ENCODE assay signal across 14 cellular contexts in genomic region chr7:152054377-152055230, GRCh38. TPM values are rescaled to one million over a fixed set of nuclear protein-coding genes. Genes with fewer than 3 reads are reported as not detected.
A peak's percentile ranks its signal among the peaks of the same experiment; 100 is the strongest.
DNase-seq lines count a peak whose midpoint lies in the region; ATAC-seq, FAIRE-seq and TF ChIP-seq lines count a peak whose summit lies in the region.
"Had no signal": no experiment of that assay in that cellular context is flagged by ENCODE, and none has a peak within 500 bp of the region (broad histone marks: within the 10 kb centered on the region; RNA-seq: fewer than 3 reads in every experiment).

No MANE protein-coding gene starts in this region.

- peaks cover 9% of the 10 kb centered on the region for H3K4me1 Mint-ChIP-seq in astrocyte (ENCODE audit: low read depth, unreplicated experiment)
- peaks cover 11% of the 10 kb centered on the region for H3K4me1 Mint-ChIP-seq in stimulated activated naive CD8-positive, alpha-beta T cell treated with anti-CD3 and anti-CD28 coated beads, Interleukin-15, amount 100 ng/mL, for 72 hours

- no peaks in the 10 kb centered on the region for H3K27me3 ChIP-seq in astrocyte (ENCODE audit: insufficient read depth, low read length)
- H3K27me3 ChIP-seq in right atrium auricular region: no peaks in the 10 kb centered on the region
- H3K27me3 ChIP-seq: pancreas, tibial artery had no signal

- peak overlapping the region; percentile 31 for H3K27ac Mint-ChIP-seq in astrocyte (ENCODE audit: unreplicated experiment)
- no peak overlapping the region for H3K27ac Mint-ChIP-seq in stimulated activated naive CD8-positive, alpha-beta T cell treated with anti-CD3 and anti-CD28 coated beads, Interleukin-15, amount 100 ng/mL, for 72 hours

- no peak overlapping the region for H3K4me3 Mint-ChIP-seq in astrocyte (ENCODE audit: unreplicated experiment)
- no peak overlapping the region for H3K4me3 Mint-ChIP-seq in stimulated activated naive CD8-positive, alpha-beta T cell treated with anti-CD3 and anti-CD28 coated beads, Interleukin-15, amount 100 ng/mL, for 72 hours
- H3K4me3 Mint-ChIP-seq: CD8-positive, alpha-beta memory T cell; H9 had no signal

- no peaks in the 10 kb centered on the region for H3K27me3 Mint-ChIP-seq in astrocyte (ENCODE audit: low read depth, unreplicated experiment)
- no peaks in the 10 kb centered on the region for H3K27me3 Mint-ChIP-seq in stimulated activated naive CD8-positive, alpha-beta T cell treated with anti-CD3 and anti-CD28 coated beads, Interleukin-15, amount 100 ng/mL, for 72 hours
- H3K27me3 Mint-ChIP-seq: CD8-positive, alpha-beta memory T cell had no signal

- H3K27ac ChIP-seq in astrocyte (ENCODE audit: low read depth, low read length): no peak overlapping the region
- H3K27ac ChIP-seq in right atrium auricular region: no peak overlapping the region
- H3K27ac ChIP-seq: pancreas, tibial artery had no signal

- no peak for FAIRE-seq in astrocyte (lab: Jason Lieb, UNC)
- FAIRE-seq: endothelial cell of umbilical vein had no signal

- intact Hi-C loops in sciatic nerve (cut with DNase I): no loop called here

- DNase-seq in DMS79 treated with DMSO at 0.1 percent for 48 hours (lab: John Stamatoyannopoulos, UW): peak; percentile 53
- DNase-seq in astrocyte (ENCODE audit: low read depth): peak; percentile 80
- peak; percentile 73 for DNase-seq in right atrium auricular region (ENCODE audit: low spot score)
- DNase-seq in sciatic nerve (ENCODE audit: low spot score): no peak
- DNase-seq in SKM-1 treated with dmso at 0.1 percent for 144 hours (lab: John Stamatoyannopoulos, UW; ENCODE audit: unreplicated experiment): no peak
- DNase-seq in stimulated activated naive CD8-positive, alpha-beta T cell treated with anti-CD3 and anti-CD28 coated beads, Interleukin-15, amount 100 ng/mL, for 72 hours: no peak
- no peak for DNase-seq in SW 1271 (lab: John Stamatoyannopoulos, UW)
- no peak for DNase-seq in GDM1 (lab: John Stamatoyannopoulos, UW)
- DNase-seq: CD8-positive, alpha-beta memory T cell; H9; Kasumi-1; pancreas had no signal

- TF ChIP-seq CTCF in astrocyte (IDR thresholded peaks at IDR 0.05; ENCODE audit: insufficient read depth, low read depth, low read length) (no peak), right atrium auricular region (IDR thresholded peaks at IDR 0.05) (no peak)

- H3K4me1 ChIP-seq in astrocyte (ENCODE audit: insufficient read depth, low read length) (peaks cover 12% of the 10 kb centered on the region), right atrium auricular region (peaks cover 0 to 14% of the 10 kb centered on the region in 2 donors)
- H3K4me1 ChIP-seq: pancreas had no signal

- H3K9me3 ChIP-seq in astrocyte (ENCODE audit: insufficient read depth, low read depth, low read length) (no peaks in the 10 kb centered on the region), right atrium auricular region (no peaks in the 10 kb centered on the region)
- H3K9me3 ChIP-seq: pancreas, tibial artery had no signal

- no peaks in the 10 kb centered on the region for H3K36me3 Mint-ChIP-seq in astrocyte (ENCODE audit: low read depth, unreplicated experiment)

- peak; percentile 58 for ATAC-seq in sciatic nerve
- no peak for ATAC-seq in stimulated activated naive CD8-positive, alpha-beta T cell treated with anti-CD3 and anti-CD28 coated beads, Interleukin-15, amount 100 ng/mL, for 72 hours

- peaks cover 25% of the 10 kb centered on the region for H3K79me2 ChIP-seq in astrocyte (ENCODE audit: insufficient read depth, low read length)

- no peaks in the 10 kb centered on the region for H3K9me3 Mint-ChIP-seq in astrocyte (ENCODE audit: unreplicated experiment)
- no peaks in the 10 kb centered on the region for H3K9me3 Mint-ChIP-seq in stimulated activated naive CD8-positive, alpha-beta T cell treated with anti-CD3 and anti-CD28 coated beads, Interleukin-15, amount 100 ng/mL, for 72 hours
- H3K9me3 Mint-ChIP-seq: CD8-positive, alpha-beta memory T cell; H9 had no signal

- H2AFZ ChIP-seq in astrocyte (ENCODE audit: low read depth, low read length): no peak overlapping the region

- H3K4me3 ChIP-seq in astrocyte (ENCODE audit: insufficient read depth, low read depth, low read length) (no peak overlapping the region), right atrium auricular region (no peak overlapping the region)
- H3K4me3 ChIP-seq: pancreas, tibial artery had no signal

- H3K36me3 ChIP-seq in astrocyte (ENCODE audit: insufficient read depth, low read length) (no peaks in the 10 kb centered on the region), right atrium auricular region (no peaks in the 10 kb centered on the region)
- H3K36me3 ChIP-seq: pancreas, tibial artery had no signal

- H4K20me1 ChIP-seq in astrocyte (ENCODE audit: insufficient read depth, low read length): peaks cover 37% of the 10 kb centered on the region

- no peak overlapping the region for H3K9ac ChIP-seq in astrocyte (ENCODE audit: low read length)

- peak overlapping the region; percentile 21 for H3K4me2 ChIP-seq in astrocyte (ENCODE audit: low read length)

RNA-seq across cellular contexts. Expression of gene GALNT11, which starts 29.1 kb away (rescaled TPM):
- total RNA-seq in astrocyte (22.4 and 23.0 TPM in 2 replicates), right atrium auricular region (10 to 100 TPM; 25.1 to 28.6 TPM), sciatic nerve (37.4 TPM)

Comparison
In these comparisons a context has a peak if more than half of its experiments do, and no peak if none do; other contexts are left out.
1. DNase-seq: peak in DMS79 treated with DMSO at 0.1 percent for 48 hours (single experiment), astrocyte (single experiment) and right atrium auricular region (single experiment); none in sciatic nerve (single experiment), SKM-1 treated with dmso at 0.1 percent for 144 hours (single experiment), stimulated activated naive CD8-positive, alpha-beta T cell treated with anti-CD3 and anti-CD28 coated beads, Interleukin-15, amount 100 ng/mL, for 72 hours (0 of 2), SW 1271 (0 of 2) and GDM1 (single experiment).